In the genomic region with DNA sequence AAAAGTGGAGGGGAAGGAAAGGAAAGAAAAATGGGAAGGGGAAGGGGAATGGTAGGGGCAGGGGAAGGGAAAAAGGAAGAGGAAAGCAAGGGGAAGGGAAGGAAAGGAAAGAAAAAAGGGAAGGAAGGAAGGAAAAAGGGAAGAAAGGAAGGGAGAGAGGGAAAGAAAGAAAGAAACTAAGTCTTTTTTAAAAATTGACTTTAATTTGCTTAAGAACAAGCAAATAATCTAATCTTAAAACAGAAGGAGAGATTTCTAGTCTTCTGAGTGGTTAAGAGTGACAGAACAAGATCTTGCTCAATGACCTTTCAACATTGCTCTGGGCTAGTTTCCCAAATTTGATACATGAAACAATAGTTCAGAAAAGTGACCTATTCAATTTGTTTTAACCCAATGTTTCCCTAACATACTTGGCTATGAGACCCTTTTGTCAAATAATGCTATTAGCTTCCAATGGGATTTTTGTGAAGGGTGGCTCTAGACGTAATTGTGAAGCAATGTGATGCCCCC, we compare ENCODE assay signal across 1 cellular context.
TF ChIP-seq lines count a peak whose summit lies in the region.

No MANE protein-coding gene starts in this region.

TF ChIP-seq in K562, 482 proteins besides CTCF, POLR2A, EP300 and RAD21 (continued from another document):
- TF ChIP-seq, protein P1, sequence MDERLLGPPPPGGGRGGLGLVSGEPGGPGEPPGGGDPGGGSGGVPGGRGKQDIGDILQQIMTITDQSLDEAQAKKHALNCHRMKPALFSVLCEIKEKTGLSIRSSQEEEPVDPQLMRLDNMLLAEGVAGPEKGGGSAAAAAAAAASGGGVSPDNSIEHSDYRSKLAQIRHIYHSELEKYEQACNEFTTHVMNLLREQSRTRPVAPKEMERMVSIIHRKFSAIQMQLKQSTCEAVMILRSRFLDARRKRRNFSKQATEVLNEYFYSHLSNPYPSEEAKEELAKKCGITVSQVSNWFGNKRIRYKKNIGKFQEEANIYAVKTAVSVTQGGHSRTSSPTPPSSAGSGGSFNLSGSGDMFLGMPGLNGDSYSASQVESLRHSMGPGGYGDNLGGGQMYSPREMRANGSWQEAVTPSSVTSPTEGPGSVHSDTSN (CRISPR knock-in tag; IDR thresholded peaks at IDR 0.05; ENCODE audit: low read depth) = no peak
- TF ChIP-seq, protein P1 (tag; conservative IDR thresholded peaks at IDR 0.05; ENCODE audit: low read depth) = no peak
- TF ChIP-seq STAT5A (IDR thresholded peaks at IDR 0.05; ENCODE audit: borderline replicate concordance, low read length) (no peak), IFI16 (CRISPR knock-in tag; IDR thresholded peaks at IDR 0.05) (no peak)
- TF ChIP-seq, protein P2, sequence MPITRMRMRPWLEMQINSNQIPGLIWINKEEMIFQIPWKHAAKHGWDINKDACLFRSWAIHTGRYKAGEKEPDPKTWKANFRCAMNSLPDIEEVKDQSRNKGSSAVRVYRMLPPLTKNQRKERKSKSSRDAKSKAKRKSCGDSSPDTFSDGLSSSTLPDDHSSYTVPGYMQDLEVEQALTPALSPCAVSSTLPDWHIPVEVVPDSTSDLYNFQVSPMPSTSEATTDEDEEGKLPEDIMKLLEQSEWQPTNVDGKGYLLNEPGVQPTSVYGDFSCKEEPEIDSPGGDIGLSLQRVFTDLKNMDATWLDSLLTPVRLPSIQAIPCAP (CRISPR knock-in tag; IDR thresholded peaks at IDR 0.05; ENCODE audit: borderline replicate concordance) = no peak
TF ChIP-seq in K562: peak in this region for 1.
